In genomic region chr3:113271594-113272368, GRCh38 we compare ENCODE assay signal across 20 cellular contexts.
DNase-seq lines count a peak whose midpoint lies in the region; ATAC-seq and TF ChIP-seq lines count a peak whose summit lies in the region.
"Had no signal": no experiment of that assay in that cellular context is flagged by ENCODE, and none has a peak within 500 bp of the region (broad histone marks: within the 10 kb centered on the region; RNA-seq: fewer than 3 reads in every experiment).

No MANE protein-coding gene starts in this region.

- DNase-seq in COLO668 (lab: John Stamatoyannopoulos, UW; ENCODE audit: unreplicated experiment): peak; percentile 18
- peak; percentile 29 for DNase-seq in NCI-H146 treated with DMSO at 0.1 percent for 48 hours (lab: John Stamatoyannopoulos, UW; ENCODE audit: unreplicated experiment)
- DNase-seq in body of pancreas: peak; percentile 35 to 62 (median 50)
- DNase-seq in neuronal stem cell (ENCODE audit: low spot score): no peak
- no peak for DNase-seq in H4 (ENCODE audit: low spot score)
- no peak for DNase-seq in naive thymus-derived CD8-positive, alpha-beta T cell
- DNase-seq in NOMO-1 treated with DMSO at 0.1 percent for 48 hours (lab: John Stamatoyannopoulos, UW; ENCODE audit: unreplicated experiment): no peak
- DNase-seq: ACHN; CD4-positive, alpha-beta T cell; DND-41; GF-D8; KBM-7; NCI-H1092 treated with DMSO at 0.1 percent for 48 hours; NCI-H1930; NCI-H2227 treated with DMSO at 0.1 percent for 48 hours; NCI-H524 treated with DMSO at 0.1 percent for 48 hours had no signal

- no peak overlapping the region for H3K9ac ChIP-seq in neuronal stem cell (ENCODE audit: low read depth, low read length, poor library complexity)

- H3K4me1 ChIP-seq in body of pancreas (peaks cover 67% of the 10 kb centered on the region), neuronal stem cell (ENCODE audit: control insufficient read depth in 2 of 2, insufficient read depth in 1 of 2, low read depth in 1 of 2, low read length in 2 of 2) (peaks cover 22 to 53% of the 10 kb centered on the region in 2 donors)

- H3K23ac ChIP-seq in neuronal stem cell (ENCODE audit: low read depth, low read length, poor library complexity): no peak overlapping the region

- H3K14ac ChIP-seq in neuronal stem cell (ENCODE audit: low read length): no peak overlapping the region

- H3K4ac ChIP-seq in neuronal stem cell (ENCODE audit: low read length): no peak overlapping the region

- H2BK15ac ChIP-seq in neuronal stem cell (ENCODE audit: low read length): peak overlapping the region; percentile 47

- no peak overlapping the region for H2BK120ac ChIP-seq in neuronal stem cell (ENCODE audit: low read depth, low read length)

- WGBS in body of pancreas, 2 donors: 57 to 58% methylated on average over 8 of the region's 8 CpGs
- no CpG with 5 or more reads among the region's 8 CpGs for WGBS in neuronal stem cell (ENCODE audit: extremely low coverage in 2 of 2, insufficient read length in 2 of 2, insufficient replicate concordance in 1 of 2), 2 donors

- H3K4me3 ChIP-seq in body of pancreas (no peak overlapping the region), neuronal stem cell (ENCODE audit: low read length in 2 of 2) (no peak overlapping the region)
- H3K4me3 ChIP-seq: GM23338, SK-N-MC had no signal

- TF ChIP-seq POLR2A in body of pancreas (IDR thresholded peaks at IDR 0.05): no peak

- H3K79me1 ChIP-seq in neuronal stem cell (ENCODE audit: low read depth, low read length): peaks cover 2% of the 10 kb centered on the region

- peak; percentile 34 for ATAC-seq in body of pancreas
- ATAC-seq in naive thymus-derived CD8-positive, alpha-beta T cell: no peak
- ATAC-seq: GM23338, Panc1, Right ventricle myocardium inferior had no signal

- peaks cover 0 to 14% (median 0%) of the 10 kb centered on the region in 5 donors for H3K27me3 Mint-ChIP-seq in naive thymus-derived CD8-positive, alpha-beta T cell
- H3K27me3 Mint-ChIP-seq: CD4-positive, alpha-beta T cell had no signal

- H3K36me3 Mint-ChIP-seq in naive thymus-derived CD8-positive, alpha-beta T cell: no peaks in the 10 kb centered on the region

- no peak for TF ChIP-seq CTCF in body of pancreas (IDR thresholded peaks at IDR 0.05)

- H2AK5ac ChIP-seq in neuronal stem cell (ENCODE audit: low read depth, low read length): peak overlapping the region; percentile 80

- H2BK12ac ChIP-seq in neuronal stem cell (ENCODE audit: low read length): no peak overlapping the region

- H3K4me2 ChIP-seq in neuronal stem cell (ENCODE audit: insufficient read depth, low read length, poor library complexity, severe bottlenecking): no peak overlapping the region
- H3K4me2 ChIP-seq: GM23338 had no signal

- H3K36me3 ChIP-seq in body of pancreas (replicated peaks in 1 of 2; ENCODE audit: insufficient read depth in 1 of 2, low read depth in 2 of 2): no peaks in the 10 kb centered on the region
- peaks cover 58 to 99% of the 10 kb centered on the region in 2 donors for H3K36me3 ChIP-seq in neuronal stem cell (replicated peaks in 1 of 2; ENCODE audit: control insufficient read depth in 2 of 2, insufficient read depth in 2 of 2, low read length in 2 of 2)

- no peak overlapping the region for H3K4me3 Mint-ChIP-seq in naive thymus-derived CD8-positive, alpha-beta T cell
- H3K4me3 Mint-ChIP-seq: CD4-positive, alpha-beta T cell; GM23338 had no signal

- H3K27ac ChIP-seq in body of pancreas: peak overlapping the region; percentile 42 to 74 (median 63)
- H3K27ac ChIP-seq in neuronal stem cell (replicated peaks; ENCODE audit: low read length): no peak overlapping the region
- H3K27ac ChIP-seq: SK-N-MC had no signal

- intact Hi-C loops in body of pancreas (cut with DNase I): no loop called here

- peak overlapping the region in 1 of 10 donors; percentile 49 for H3K27ac Mint-ChIP-seq in naive thymus-derived CD8-positive, alpha-beta T cell
- H3K27ac Mint-ChIP-seq: CD4-positive, alpha-beta T cell; GM23338 had no signal

- no peak overlapping the region for H4K91ac ChIP-seq in neuronal stem cell (ENCODE audit: low read depth, low read length, poor library complexity)

- H3K9me3 Mint-ChIP-seq in naive thymus-derived CD8-positive, alpha-beta T cell: no peaks in the 10 kb centered on the region
- H3K9me3 Mint-ChIP-seq: CD4-positive, alpha-beta T cell; GM23338 had no signal

- H2BK5ac ChIP-seq in neuronal stem cell (ENCODE audit: low read length): no peak overlapping the region

- no peaks in the 10 kb centered on the region for H3K9me3 ChIP-seq in body of pancreas
- peaks cover 0 to 1% of the 10 kb centered on the region in 2 donors for H3K9me3 ChIP-seq in neuronal stem cell (replicated peaks in 1 of 2; ENCODE audit: control insufficient read depth in 2 of 2, insufficient read depth in 1 of 2, low read depth in 1 of 2, low read length in 2 of 2)

- H4K8ac ChIP-seq in neuronal stem cell (ENCODE audit: low read depth, low read length): no peak overlapping the region

- peaks cover 4 to 13% (median 8%) of the 10 kb centered on the region in 4 donors for H3K4me1 Mint-ChIP-seq in naive thymus-derived CD8-positive, alpha-beta T cell

- POLR2A ChIA-PET in naive thymus-derived CD8-positive, alpha-beta T cell (lab: Charles Lee): no interaction called here

- H3K18ac ChIP-seq in neuronal stem cell (ENCODE audit: low read length): peak overlapping the region; percentile 67

- no peaks in the 10 kb centered on the region for H3K27me3 ChIP-seq in body of pancreas
- no peaks in the 10 kb centered on the region for H3K27me3 ChIP-seq in neuronal stem cell (ENCODE audit: control insufficient read depth in 3 of 3, insufficient read depth in 3 of 3, low read depth in 1 of 3, low read length in 3 of 3)

- no peak overlapping the region for H2AFZ ChIP-seq in neuronal stem cell (ENCODE audit: low read length)
- H2AFZ ChIP-seq: GM23338 had no signal

Comparison
In these comparisons a context has a peak if more than half of its experiments do, and no peak if none do; other contexts are left out.
1. DNase-seq: peak in COLO668 (single experiment), NCI-H146 treated with DMSO at 0.1 percent for 48 hours (single experiment) and body of pancreas (4 of 4); none in neuronal stem cell (single experiment), H4 (single experiment), naive thymus-derived CD8-positive, alpha-beta T cell (0 of 10) and NOMO-1 treated with DMSO at 0.1 percent for 48 hours (single experiment).